In genomic region chr10:116269612-116270011, GRCh38 we compare ENCODE assay signal across 17 cellular contexts. TPM values are rescaled to one million over a fixed set of nuclear protein-coding genes. Genes with fewer than 3 reads are reported as not detected.
"Had no signal": no experiment of that assay in that cellular context is flagged by ENCODE, and none has a peak within 500 bp of the region (broad histone marks: within the 10 kb centered on the region; RNA-seq: fewer than 3 reads in every experiment).

No MANE protein-coding gene starts in this region.

- H3K27ac Mint-ChIP-seq: activated naive CD4-positive, alpha-beta T cell treated with anti-CD3 and anti-CD28 coated beads, Interleukin-2, amount 10 ng/mL, durations not matched to agents 7 days and 5 days; activated T-helper 2 cell treated with anti-CD3 and anti-CD28 coated beads, Interferon-gamma antibody, Interleukin-2, Interleukin-4, amounts not matched to agents 10 μg/mL and 5 μg/mL and 100 μg/mL, durations not matched to agents 14 hours and 24 hours and 36 hours; immature natural killer cell; natural killer cell; T-helper 17 cell had no signal

- H3K36me3 ChIP-seq: transverse colon had no signal

- DNase-seq: activated CD4-positive, alpha-beta T cell treated with anti-CD3 and anti-CD28 coated beads, Interleukin-2, amount 50 U/mL, for 1 hour; activated naive CD4-positive, alpha-beta T cell treated with anti-CD3 and anti-CD28 coated beads, Interleukin-2, amount 10 ng/mL, durations not matched to agents 7 days and 5 days; activated T-cell treated with anti-CD3 and anti-CD28 coated beads for 4 hours; cortex of kidney; effector CD8-positive, alpha-beta T cell; immature natural killer cell; left cardiac atrium; mammary epithelial cell; natural killer cell; small intestine; T-helper 17 cell; transverse colon had no signal

- H3K9me3 ChIP-seq: transverse colon had no signal

- ATAC-seq: left cardiac atrium, natural killer cell, T-helper 17 cell had no signal

- H3K36me3 Mint-ChIP-seq: natural killer cell had no signal

- H3K9me3 Mint-ChIP-seq: activated naive CD4-positive, alpha-beta T cell treated with anti-CD3 and anti-CD28 coated beads, Interleukin-2, amount 10 ng/mL, durations not matched to agents 7 days and 5 days; activated T-helper 2 cell treated with anti-CD3 and anti-CD28 coated beads, Interferon-gamma antibody, Interleukin-2, Interleukin-4, amounts not matched to agents 10 μg/mL and 5 μg/mL and 100 μg/mL, durations not matched to agents 14 hours and 24 hours and 36 hours; central memory CD8-positive, alpha-beta T cell; natural killer cell had no signal

- H3K4me3 Mint-ChIP-seq: activated naive CD4-positive, alpha-beta T cell treated with anti-CD3 and anti-CD28 coated beads, Interleukin-2, amount 10 ng/mL, durations not matched to agents 7 days and 5 days; central memory CD8-positive, alpha-beta T cell; immature natural killer cell; natural killer cell; T-helper 17 cell had no signal

- H3K4me3 ChIP-seq: transverse colon had no signal

RNA-seq across cellular contexts. Expression of gene GFRA1, which starts 3.4 kb away (rescaled TPM):
- total RNA-seq: activated CD8-positive, alpha-beta memory T cell treated with anti-CD3 and anti-CD28 coated beads for 36 hours; activated T-helper 2 cell treated with anti-CD3 and anti-CD28 coated beads, Interferon-gamma antibody, Interleukin-2, Interleukin-4, amounts not matched to agents 10 μg/mL and 5 μg/mL and 100 μg/mL, durations not matched to agents 14 hours and 24 hours and 36 hours; natural killer cell; T-helper 17 cell had no signal

RNA-seq across cellular contexts. Expression of gene CCDC172, which starts 54.6 kb away (rescaled TPM):
- total RNA-seq: activated CD8-positive, alpha-beta memory T cell treated with anti-CD3 and anti-CD28 coated beads for 36 hours; activated T-helper 2 cell treated with anti-CD3 and anti-CD28 coated beads, Interferon-gamma antibody, Interleukin-2, Interleukin-4, amounts not matched to agents 10 μg/mL and 5 μg/mL and 100 μg/mL, durations not matched to agents 14 hours and 24 hours and 36 hours; left cardiac atrium; mammary epithelial cell; mucosa of gallbladder; natural killer cell; osteocyte; T-helper 17 cell; transverse colon had no signal
